In the genomic region with DNA sequence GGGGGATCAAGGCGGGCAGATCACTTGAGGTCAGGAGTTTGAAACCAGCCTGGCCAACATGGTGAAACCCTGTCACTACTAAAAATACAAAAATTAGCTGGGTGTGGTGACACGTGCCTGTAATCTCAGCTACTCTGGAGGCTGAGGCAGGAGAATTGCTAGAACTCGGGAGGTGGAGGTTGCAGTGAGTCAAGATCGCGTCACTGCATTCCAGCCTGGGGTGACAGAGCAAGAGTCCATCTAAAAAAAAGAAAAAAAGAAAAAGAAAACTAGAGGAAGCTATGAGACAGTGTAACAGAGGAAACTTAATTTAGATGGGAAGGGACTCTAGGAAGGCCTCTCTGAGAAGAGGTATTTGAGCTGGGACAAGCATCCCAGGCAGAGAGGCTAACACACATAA, we compare ENCODE assay signal across 3 cellular contexts.
A peak's percentile ranks its signal among the peaks of the same experiment; 100 is the strongest.
DNase-seq lines count a peak whose midpoint lies in the region; ATAC-seq, FAIRE-seq and TF ChIP-seq lines count a peak whose summit lies in the region.
"Not testable (repeated sequence)": the region's sequence is repeated elsewhere in the genome, so short reads cannot be mapped to it uniquely, and the experiment has no call there.

No MANE protein-coding gene starts in this region.

- FAIRE-seq in HepG2 (lab: Jason Lieb, UNC) = not testable (repeated sequence)

- H3K79me2 ChIP-seq in HepG2 (ENCODE audit: insufficient read depth, low read length); parathyroid adenoma: not testable (repeated sequence)

- not testable (repeated sequence) for TF ChIP-seq EP300 in HepG2 (IDR thresholded peaks at IDR 0.05; ENCODE audit: low read depth in 2 of 2, low read length in 2 of 2); HepG2 (CRISPR knock-in tag; IDR thresholded peaks at IDR 0.05; ENCODE audit: borderline replicate concordance)

- not testable (repeated sequence) for H3K36me3 ChIP-seq in HepG2 (replicated peaks in 1 of 2; ENCODE audit: control insufficient read depth in 1 of 2, insufficient read depth in 2 of 2, low read length in 2 of 2); parathyroid adenoma (ENCODE audit: control insufficient read depth, insufficient read depth, low read length)

- DNase-seq in HT1080 (ENCODE audit: low read depth) = peak; percentile 68
- DNase-seq in HepG2 (ENCODE audit: low spot score) = not testable (repeated sequence)

- TF ChIP-seq CTCF in HepG2 (CRISPR knock-in tag; IDR thresholded peaks at IDR 0.05); parathyroid adenoma (IDR thresholded peaks at IDR 0.05): not testable (repeated sequence)

- peaks cover 4 to 32% of the 10 kb centered on the region in 2 experiments; a peak in 3 of 5 replicates for H3K27me3 ChIP-seq in HepG2 (ENCODE audit: control insufficient read depth in 1 of 2, insufficient read depth in 2 of 2, low read length in 2 of 2)
- H3K27me3 ChIP-seq in parathyroid adenoma (ENCODE audit: control insufficient read depth, insufficient read depth, low read length) = not testable (repeated sequence)

- POLR2A ChIA-PET in HepG2 (lab: Yijun Ruan, JAX) = not testable (repeated sequence)

- not testable (repeated sequence) for H4K20me1 ChIP-seq in HepG2 (ENCODE audit: insufficient read depth, low read length)

- H3K4me1 ChIP-seq in HepG2 (ENCODE audit: insufficient read depth, low read length); parathyroid adenoma: not testable (repeated sequence)

- WGBS in HepG2 (ENCODE audit: low lambda C conversion rate) = 3% methylated on average over 5 of the region's 5 CpGs

- H2AFZ ChIP-seq in HepG2 (ENCODE audit: low read length) = not testable (repeated sequence)
- H2AFZ ChIP-seq in parathyroid adenoma = peak overlapping the region; percentile 76

- CTCF ChIA-PET in HepG2 (lab: Yijun Ruan, JAX; ENCODE audit: low intra/inter-chr PET ratio, low total read pairs) = not testable (repeated sequence)

- not testable (repeated sequence) for TF ChIP-seq RAD21 in HepG2 (CRISPR knock-in tag; IDR thresholded peaks at IDR 0.05)

- H3K4me3 ChIP-seq in HepG2 (replicated peaks in 1 of 3; ENCODE audit: insufficient read depth in 1 of 3, low read depth in 2 of 3, low read length in 3 of 3); parathyroid adenoma (ENCODE audit: low read depth, low read length): not testable (repeated sequence)

- in situ Hi-C loops in HepG2 (cut with HindIII; ENCODE audit: extremely low pct_ligation_motif_present, low pct_unique_long_range_greater_than_20kb) = not testable (repeated sequence)

- H3K9me3 ChIP-seq in HepG2 (ENCODE audit: low read length); parathyroid adenoma (ENCODE audit: control insufficient read depth, low read length): not testable (repeated sequence)

- not testable (repeated sequence) for ATAC-seq in HepG2

- not testable (repeated sequence) for H3K4me2 ChIP-seq in HepG2 (ENCODE audit: low read depth, low read length); parathyroid adenoma (ENCODE audit: low read length)

- TF ChIP-seq POLR2A in HepG2 (IDR thresholded peaks at IDR 0.05; ENCODE audit: insufficient read depth in 1 of 2, low read depth in 2 of 2, low read length in 2 of 2) = not testable (repeated sequence)

- not testable (repeated sequence) for H3K9ac ChIP-seq in HepG2 (ENCODE audit: insufficient read depth, low read depth, low read length); parathyroid adenoma

- not testable (repeated sequence) for H3K27ac ChIP-seq in HepG2 (ENCODE audit: extremely low read length, insufficient read depth, low read length); parathyroid adenoma

- BruUV-seq in HepG2 (replicated peaks; lab: Mats Ljungman, UMichigan) = not testable (repeated sequence)

- intact Hi-C loops in HepG2 (cut with micrococcal nuclease; ENCODE audit: unreplicated experiment) = not testable (repeated sequence)

TF ChIP-seq in HepG2, 621 proteins besides CTCF, POLR2A, EP300 and RAD21:
- peak; percentile 66 for TF ChIP-seq CREB1 (IDR thresholded peaks at IDR 0.05)
- not testable (repeated sequence) for TF ChIP-seq CREB1 (CRISPR knock-in tag; IDR thresholded peaks at IDR 0.05)
